ENCODE assay signal across 15 cellular contexts in genomic region chr7:93811198-93811597, GRCh38.
DNase-seq lines count a peak whose midpoint lies in the region; ATAC-seq and TF ChIP-seq lines count a peak whose summit lies in the region.
"Had no signal": no experiment of that assay in that cellular context is flagged by ENCODE, and none has a peak within 500 bp of the region (broad histone marks: within the 10 kb centered on the region; RNA-seq: fewer than 3 reads in every experiment).

No MANE protein-coding gene starts in this region.

- H3K27me3 Mint-ChIP-seq in activated T-helper 2 cell treated with anti-CD3 and anti-CD28 coated beads, Interferon-gamma antibody, Interleukin-2, Interleukin-4, amounts not matched to agents 10 μg/mL and 5 μg/mL and 100 μg/mL, durations not matched to agents 14 hours and 24 hours and 36 hours (ENCODE audit: low read depth) = no peaks in the 10 kb centered on the region
- H3K27me3 Mint-ChIP-seq: B cell; CD4-positive, alpha-beta T cell had no signal

- no peaks in the 10 kb centered on the region for H3K36me3 Mint-ChIP-seq in activated T-helper 2 cell treated with anti-CD3 and anti-CD28 coated beads, Interferon-gamma antibody, Interleukin-2, Interleukin-4, amounts not matched to agents 10 μg/mL and 5 μg/mL and 100 μg/mL, durations not matched to agents 14 hours and 24 hours and 36 hours (ENCODE audit: low read depth)
- H3K36me3 Mint-ChIP-seq: CD8-positive, alpha-beta T cell had no signal

- no peaks in the 10 kb centered on the region for H3K9me3 Mint-ChIP-seq in activated T-helper 2 cell treated with anti-CD3 and anti-CD28 coated beads, Interferon-gamma antibody, Interleukin-2, Interleukin-4, amounts not matched to agents 10 μg/mL and 5 μg/mL and 100 μg/mL, durations not matched to agents 14 hours and 24 hours and 36 hours
- H3K9me3 Mint-ChIP-seq: CD4-positive, alpha-beta T cell had no signal

- H3K4me3 Mint-ChIP-seq in activated T-helper 2 cell treated with anti-CD3 and anti-CD28 coated beads, Interferon-gamma antibody, Interleukin-2, Interleukin-4, amounts not matched to agents 10 μg/mL and 5 μg/mL and 100 μg/mL, durations not matched to agents 14 hours and 24 hours and 36 hours (ENCODE audit: low read depth) = no peak overlapping the region
- H3K4me3 Mint-ChIP-seq: B cell; CD4-positive, alpha-beta T cell; CD8-positive, alpha-beta T cell had no signal

- no peak for TF ChIP-seq CTCF in choroid plexus epithelial cell (conservative IDR thresholded peaks at IDR 0.05; ENCODE audit: low read depth, low read length)

- ATAC-seq in activated CD4-positive, CD25-positive, alpha-beta regulatory T cell treated with anti-CD3 and anti-CD28 coated beads, Interleukin-2, amount 50 U/mL, for 24 hours = no peak
- ATAC-seq: A549; CD8-positive, alpha-beta T cell had no signal

- no peak overlapping the region for H3K27ac Mint-ChIP-seq in activated T-helper 2 cell treated with anti-CD3 and anti-CD28 coated beads, Interferon-gamma antibody, Interleukin-2, Interleukin-4, amounts not matched to agents 10 μg/mL and 5 μg/mL and 100 μg/mL, durations not matched to agents 14 hours and 24 hours and 36 hours
- H3K27ac Mint-ChIP-seq: B cell; CD4-positive, alpha-beta T cell; CD8-positive, alpha-beta T cell had no signal

- H3K4me1 Mint-ChIP-seq in activated T-helper 2 cell treated with anti-CD3 and anti-CD28 coated beads, Interferon-gamma antibody, Interleukin-2, Interleukin-4, amounts not matched to agents 10 μg/mL and 5 μg/mL and 100 μg/mL, durations not matched to agents 14 hours and 24 hours and 36 hours (ENCODE audit: low read depth) = no peaks in the 10 kb centered on the region
- H3K4me1 Mint-ChIP-seq: B cell had no signal

- DNase-seq in LHCN-M2 (ENCODE audit: low read depth) = peak; percentile 17
- peak; percentile 20 for DNase-seq in choroid plexus epithelial cell (ENCODE audit: low read depth)
- DNase-seq in renal cortical epithelial cell (ENCODE audit: low read depth) = peak; percentile 15
- DNase-seq in activated T-helper 2 cell treated with anti-CD3 and anti-CD28 coated beads, Interferon-gamma antibody, Interleukin-2, Interleukin-4, amounts not matched to agents 10 μg/mL and 5 μg/mL and 100 μg/mL, durations not matched to agents 14 hours and 24 hours and 36 hours (ENCODE audit: low spot score) = no peak
- DNase-seq: AML-193; Caco-2; Calu3; CD4-positive, alpha-beta T cell; CD8-positive, alpha-beta T cell; DMS79 treated with DMSO at 0.1 percent for 48 hours; GF-D8 had no signal

- no peak overlapping the region for H3K4me3 ChIP-seq in choroid plexus epithelial cell (ENCODE audit: low read depth, low read length)
- H3K4me3 ChIP-seq: A549; BLaER1 treated with 17β-estradiol and CSF1 and Interleukin-3, amounts not matched to agents 10 nM and 100 nM had no signal

- intact Hi-C loops in activated T-helper 2 cell treated with anti-CD3 and anti-CD28 coated beads, Interferon-gamma antibody, Interleukin-2, Interleukin-4, amounts not matched to agents 10 μg/mL and 5 μg/mL and 100 μg/mL, durations not matched to agents 14 hours and 24 hours and 36 hours (cut with micrococcal nuclease) = no loop called here
